ENCODE assay signal across 1 cellular context in genomic region chr6:41759106-41759904, GRCh38.
TF ChIP-seq lines count a peak whose summit lies in the region.

No MANE protein-coding gene starts in this region.

TF ChIP-seq in HCT116, 20 proteins besides CTCF, POLR2A, EP300 and RAD21:
- no peak for TF ChIP-seq ATF3 (IDR thresholded peaks at IDR 0.05)
- no peak for TF ChIP-seq EZH2phosphoT487 (IDR thresholded peaks at IDR 0.05; ENCODE audit: borderline replicate concordance)
- no peak for TF ChIP-seq YY1 (IDR thresholded peaks at IDR 0.05; ENCODE audit: extremely low read depth, insufficient replicate concordance, low read depth, low read length)
- TF ChIP-seq EGR1 (IDR thresholded peaks at IDR 0.05; ENCODE audit: low read depth): no peak
- no peak for TF ChIP-seq ZNF274 (IDR thresholded peaks at IDR 0.05; ENCODE audit: low read depth, low read length)
